Comparison of ENCODE assay signal across 8 cellular contexts in genomic region chr3:185934726-185935464, GRCh38. TPM values are rescaled to one million over a fixed set of nuclear protein-coding genes. Genes with fewer than 3 reads are reported as not detected.
DNase-seq lines count a peak whose midpoint lies in the region; ATAC-seq, FAIRE-seq and TF ChIP-seq lines count a peak whose summit lies in the region.

No MANE protein-coding gene starts in this region.

- peak overlapping the region; percentile 100 for H3K4me3 Mint-ChIP-seq in stimulated activated naive CD8-positive, alpha-beta T cell treated with anti-CD3 and anti-CD28 coated beads, Interleukin-15, Interleukin-2, amounts not matched to agents 100 ng/mL and 50 ng/mL, for 24 hours

- in situ Hi-C loops in astrocyte of the cerebellum (cut with HindIII; ENCODE audit: low sequenced_read_pairs) = no loop called here

- H3K18ac ChIP-seq in mesenchymal stem cell (ENCODE audit: low read depth in 1 of 2, low read length in 2 of 2) = no peak overlapping the region

- H4K8ac ChIP-seq in mesenchymal stem cell (ENCODE audit: low read length) = no peak overlapping the region

- no peak overlapping the region for H2AK5ac ChIP-seq in mesenchymal stem cell (ENCODE audit: low read length, severe bottlenecking)

- peak overlapping the region; percentile 100 for H3K4me3 ChIP-seq in astrocyte of the cerebellum (ENCODE audit: low read depth, low read length)
- H3K4me3 ChIP-seq in mesenchymal stem cell (ENCODE audit: insufficient read depth in 1 of 2, low read depth in 1 of 2, low read length in 2 of 2) = peak overlapping the region in 1 of 2 experiments; percentile 100

- no peak for ATAC-seq in stimulated activated naive CD8-positive, alpha-beta T cell treated with anti-CD3 and anti-CD28 coated beads, Interleukin-15, Interleukin-2, amounts not matched to agents 100 U/mL and 50 U/mL, for 24 hours
- no peak for ATAC-seq in GM18502 (IDR thresholded peaks at IDR 0.05; ENCODE audit: poor library complexity, unreplicated experiment)

- no peak overlapping the region for H3K23ac ChIP-seq in mesenchymal stem cell (ENCODE audit: low read length in 2 of 2)

- H3K27ac ChIP-seq in mesenchymal stem cell (ENCODE audit: low read length, poor library complexity, severe bottlenecking) = no peak overlapping the region

- H4K91ac ChIP-seq in mesenchymal stem cell (ENCODE audit: low read length) = no peak overlapping the region

- no peak overlapping the region for H3K14ac ChIP-seq in mesenchymal stem cell (ENCODE audit: low read length in 2 of 2)

- peak overlapping the region; percentile 100 for H3K27ac Mint-ChIP-seq in stimulated activated naive CD8-positive, alpha-beta T cell treated with anti-CD3 and anti-CD28 coated beads, Interleukin-15, Interleukin-2, amounts not matched to agents 100 ng/mL and 50 ng/mL, for 24 hours

- H3K9me3 ChIP-seq in mesenchymal stem cell (ENCODE audit: control insufficient read depth, low read length) = no peaks in the 10 kb centered on the region

- intact Hi-C loops in head of caudate nucleus (cut with DNase I) = no loop called here

- H2BK15ac ChIP-seq in mesenchymal stem cell (ENCODE audit: low read depth, poor library complexity, severe bottlenecking) = no peak overlapping the region

- FAIRE-seq in frontal cortex (lab: Jason Lieb, UNC) = no peak

- no peak overlapping the region for H2AFZ ChIP-seq in mesenchymal stem cell (ENCODE audit: low read depth, low read length)

- H2BK120ac ChIP-seq in mesenchymal stem cell (ENCODE audit: low read depth, low read length) = no peak overlapping the region

- WGBS in mesenchymal stem cell = 0% methylated on average over 5 of the region's 8 CpGs

- H2BK12ac ChIP-seq in mesenchymal stem cell (ENCODE audit: low read length in 2 of 2) = no peak overlapping the region

- H3K4me1 Mint-ChIP-seq in stimulated activated naive CD8-positive, alpha-beta T cell treated with anti-CD3 and anti-CD28 coated beads, Interleukin-15, Interleukin-2, amounts not matched to agents 100 ng/mL and 50 ng/mL, for 24 hours (ENCODE audit: low read depth) = peaks cover 62% of the 10 kb centered on the region

- peaks cover under 1 to 12% of the 10 kb centered on the region in 2 experiments for H3K36me3 ChIP-seq in mesenchymal stem cell (ENCODE audit: control insufficient read depth in 1 of 2, insufficient read depth in 2 of 2, low read depth in 1 of 2, low read length in 2 of 2)

- peak overlapping the region; percentile 93 for H3K4me2 ChIP-seq in mesenchymal stem cell (ENCODE audit: low read length, poor library complexity, severe bottlenecking)

- H3K9me3 Mint-ChIP-seq in stimulated activated naive CD8-positive, alpha-beta T cell treated with anti-CD3 and anti-CD28 coated beads, Interleukin-15, Interleukin-2, amounts not matched to agents 100 ng/mL and 50 ng/mL, for 24 hours = no peaks in the 10 kb centered on the region

- no peak for TF ChIP-seq CTCF in astrocyte of the cerebellum (IDR thresholded peaks at IDR 0.05; ENCODE audit: low read depth, low read length, missing control alignments)

- no peak overlapping the region for H2BK5ac ChIP-seq in mesenchymal stem cell (ENCODE audit: low read depth, low read length, poor library complexity, severe bottlenecking)

- peaks cover 83% of the 10 kb centered on the region for H3K36me3 Mint-ChIP-seq in stimulated activated naive CD8-positive, alpha-beta T cell treated with anti-CD3 and anti-CD28 coated beads, Interleukin-15, Interleukin-2, amounts not matched to agents 100 ng/mL and 50 ng/mL, for 24 hours (ENCODE audit: low read depth)

- H3K9ac ChIP-seq in mesenchymal stem cell (ENCODE audit: low read length) = peak overlapping the region; percentile 100

- peaks cover under 1% of the 10 kb centered on the region for H3K4me1 ChIP-seq in mesenchymal stem cell (ENCODE audit: control insufficient read depth, insufficient read depth, low read depth, low read length)

- no peaks in the 10 kb centered on the region for H3K27me3 ChIP-seq in mesenchymal stem cell (ENCODE audit: control insufficient read depth in 1 of 2, insufficient read depth in 1 of 2, low read length in 2 of 2)

- DNase-seq in stimulated activated naive CD8-positive, alpha-beta T cell treated with anti-CD3 and anti-CD28 coated beads, Interleukin-15, Interleukin-2, amounts not matched to agents 100 U/mL and 50 U/mL, for 24 hours = no peak
- DNase-seq in astrocyte of the cerebellum (ENCODE audit: low read depth) (no peak), mesenchymal stem cell (no peak), frontal cortex (ENCODE audit: low spot score in 2 of 2) (no peak), head of caudate nucleus (no peak), NCI-H345 (lab: John Stamatoyannopoulos, UW) (no peak)

- H3K79me1 ChIP-seq in mesenchymal stem cell (replicated peaks; ENCODE audit: low read length, poor library complexity, severe bottlenecking) = no peaks in the 10 kb centered on the region

- peaks cover 3% of the 10 kb centered on the region for H3K27me3 Mint-ChIP-seq in stimulated activated naive CD8-positive, alpha-beta T cell treated with anti-CD3 and anti-CD28 coated beads, Interleukin-15, Interleukin-2, amounts not matched to agents 100 ng/mL and 50 ng/mL, for 24 hours

- H3K4ac ChIP-seq in mesenchymal stem cell (ENCODE audit: low read depth in 1 of 2, low read length in 2 of 2) = no peak overlapping the region

RNA-seq across cellular contexts. Expression of gene TRA2B, which starts 2.9 kb away (rescaled TPM):
- polyA plus RNA-seq in mesenchymal stem cell (2013, experiment 1 of 2) = 130 TPM
- polyA plus RNA-seq in mesenchymal stem cell (2013, experiment 2 of 2) = 133 TPM
- 163 TPM for total RNA-seq in frontal cortex
